ENCODE assay signal across 27 cellular contexts in the genomic region with DNA sequence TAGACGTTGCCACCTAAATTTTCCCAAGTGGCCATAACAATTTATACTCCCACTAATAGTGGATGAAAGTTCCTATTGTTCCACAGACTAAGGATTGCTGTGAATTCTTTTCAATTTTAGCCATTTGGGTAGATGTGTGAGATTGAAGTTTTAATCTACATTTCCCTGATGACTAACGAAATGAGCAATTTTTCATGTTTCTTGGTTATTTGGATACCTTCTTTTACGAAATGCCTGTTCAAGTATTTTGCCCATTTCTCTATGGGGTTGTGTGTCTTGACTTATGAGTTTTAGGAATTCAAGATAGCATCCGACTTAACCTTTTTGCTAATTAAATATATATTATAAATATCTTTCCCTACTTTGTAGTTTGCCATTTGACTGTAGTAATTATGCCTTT.
"Had no signal": no experiment of that assay in that cellular context is flagged by ENCODE, and none has a peak within 500 bp of the region (broad histone marks: within the 10 kb centered on the region; RNA-seq: fewer than 3 reads in every experiment).

No MANE protein-coding gene starts in this region.

- H3K36me3 ChIP-seq: colonic mucosa, esophagus muscularis mucosa, esophagus squamous epithelium, gastrocnemius medialis, gastroesophageal sphincter, heart left ventricle, heart right ventricle had no signal

- FAIRE-seq: endometrium, endothelial cell of umbilical vein, frontal cortex had no signal

- H3K4me3 ChIP-seq: colonic mucosa, coronary artery, dorsolateral prefrontal cortex, esophagus muscularis mucosa, esophagus squamous epithelium, gastrocnemius medialis, gastroesophageal sphincter, heart left ventricle, heart right ventricle, hepatocyte had no signal

- H3K4me1 ChIP-seq: colonic mucosa, esophagus muscularis mucosa, esophagus squamous epithelium, foreskin keratinocyte, gastroesophageal sphincter had no signal

- H3K27ac ChIP-seq: colonic mucosa, coronary artery, dorsolateral prefrontal cortex, epithelial cell of prostate, esophagus muscularis mucosa, esophagus squamous epithelium, foreskin keratinocyte, gastrocnemius medialis, gastroesophageal sphincter, heart left ventricle, heart right ventricle, hepatocyte had no signal

- H3K9me3 ChIP-seq: colonic mucosa, esophagus squamous epithelium, gastroesophageal sphincter had no signal

- DNase-seq: colonic mucosa; cortex of kidney; dermis blood vessel endothelial cell; dorsolateral prefrontal cortex; effector CD4-positive, alpha-beta T cell; effector CD8-positive, alpha-beta T cell; effector memory CD4-positive, alpha-beta T cell; effector memory CD8-positive, alpha-beta T cell; endodermal cell; erythroblast; esophagus squamous epithelium; foreskin fibroblast; foreskin keratinocyte; foreskin melanocyte; gastrocnemius medialis; glutamatergic neuron; head of caudate nucleus; heart left ventricle; heart right ventricle had no signal
